8 cellular contexts compared by ENCODE assay signal in genomic region chr1:154609398-154610380, GRCh38. TPM values are rescaled to one million over a fixed set of nuclear protein-coding genes. Genes with fewer than 3 reads are reported as not detected.
DNase-seq lines count a peak whose midpoint lies in the region; TF ChIP-seq lines count a peak whose summit lies in the region.

No MANE protein-coding gene starts in this region.

- no peaks in the 10 kb centered on the region for H3K27me3 ChIP-seq in breast epithelium
- no peaks in the 10 kb centered on the region for H3K27me3 ChIP-seq in vagina

- TF ChIP-seq POLR2A in breast epithelium (IDR thresholded peaks at IDR 0.05) (no peak), vagina (IDR thresholded peaks at IDR 0.05) (no peak)

- TF ChIP-seq CTCF in breast epithelium (IDR thresholded peaks at IDR 0.05) = no peak
- no peak for TF ChIP-seq CTCF in neural crest cell (conservative IDR thresholded peaks at IDR 0.05)
- no peak for TF ChIP-seq CTCF in vagina (IDR thresholded peaks at IDR 0.05)

- intact Hi-C loops in breast epithelium (cut with DNase I; ENCODE audit: low total_unique reads) = no loop called here
- intact Hi-C loops in vagina (cut with DNase I) = no loop called here

- peaks cover 2% of the 10 kb centered on the region for H3K36me3 Mint-ChIP-seq in neural crest cell (ENCODE audit: low read depth)

- no peak overlapping the region for H3K27ac Mint-ChIP-seq in neural crest cell (ENCODE audit: unreplicated experiment)

- H3K9me3 ChIP-seq in breast epithelium (no peaks in the 10 kb centered on the region), vagina (no peaks in the 10 kb centered on the region)

- H3K4me1 Mint-ChIP-seq in neural crest cell = peaks cover 69% of the 10 kb centered on the region

- peak overlapping the region; percentile 93 for H3K4me3 Mint-ChIP-seq in neural crest cell

- peaks cover 0 to 6% of the 10 kb centered on the region in 2 donors for H3K4me1 ChIP-seq in breast epithelium
- H3K4me1 ChIP-seq in vagina = peaks cover 36% of the 10 kb centered on the region

- no peaks in the 10 kb centered on the region for H3K36me3 ChIP-seq in breast epithelium
- H3K36me3 ChIP-seq in vagina = no peaks in the 10 kb centered on the region

- H3K9me3 Mint-ChIP-seq in neural crest cell = no peaks in the 10 kb centered on the region

- no peaks in the 10 kb centered on the region for H3K27me3 Mint-ChIP-seq in neural crest cell (ENCODE audit: low read depth)

- DNase-seq in DMS53 (lab: John Stamatoyannopoulos, UW) = peak; percentile 45
- DNase-seq in DMS53 treated with DMSO at 0.1 percent for 48 hours (lab: John Stamatoyannopoulos, UW; ENCODE audit: unreplicated experiment) = no peak
- DNase-seq in SW480 (ENCODE audit: low spot score) = peak; percentile 26
- DNase-seq in breast epithelium (ENCODE audit: low spot score in 2 of 2) = no peak
- DNase-seq in neural crest cell (ENCODE audit: low read depth, low spot score) = no peak
- no peak for DNase-seq in vagina (ENCODE audit: extremely low spot score in 2 of 2)
- DNase-seq in cortex of kidney (lab: John Stamatoyannopoulos, UW) = no peak
- no peak for DNase-seq in anterior cingulate cortex (lab: John Stamatoyannopoulos, UW)

- no peak overlapping the region for H3K4me3 ChIP-seq in breast epithelium
- peak overlapping the region in 1 of 2 donors; percentile 76 for H3K4me3 ChIP-seq in vagina

- H3K27ac ChIP-seq in breast epithelium (peak overlapping the region; percentile 95 to 98), vagina (peak overlapping the region; percentile 97)

RNA-seq across cellular contexts. Expression of gene ADAR, which starts 1.7 kb away (rescaled TPM):
- 100 to 1,000 TPM in 2 of 3 donors, 10 to 100 TPM in 1; 71.4 to 115 (median 104) TPM for total RNA-seq in breast epithelium
- 148 and 165 TPM in 2 replicates for total RNA-seq in neural crest cell
- total RNA-seq in vagina = 92.1 TPM

RNA-seq across cellular contexts. Expression of gene CHRNB2, which starts 42.1 kb away (rescaled TPM):
- total RNA-seq in breast epithelium (1 to 10 TPM in 1 of 3 donors, under 1 TPM in 2; 0.16 to 1.3 (median 0.73) TPM), neural crest cell (8.7 and 10.6 TPM in 2 replicates), vagina (0.74 TPM)

RNA-seq across cellular contexts. Expression of gene UBE2Q1, which starts 51.2 kb away (rescaled TPM):
- total RNA-seq in breast epithelium (10 to 100 TPM; 27.7 to 33.3 (median 30.2) TPM), neural crest cell (89.9 and 94.3 TPM in 2 replicates), vagina (17.9 TPM)

Comparison
In these comparisons a context has a peak if more than half of its experiments do, and no peak if none do; other contexts are left out.
1. DNase-seq: peak in DMS53 (single experiment) and SW480 (single experiment); none in DMS53 treated with DMSO at 0.1 percent for 48 hours (single experiment), breast epithelium (0 of 2), neural crest cell (single experiment), vagina (0 of 2), cortex of kidney (single experiment) and anterior cingulate cortex (0 of 58).